ENCODE assay signal across 18 cellular contexts in genomic region chr3:146528954-146529353, GRCh38. TPM values are rescaled to one million over a fixed set of nuclear protein-coding genes. Genes with fewer than 3 reads are reported as not detected.
DNase-seq lines count a peak whose midpoint lies in the region; ATAC-seq, FAIRE-seq and TF ChIP-seq lines count a peak whose summit lies in the region.
"Had no signal": no experiment of that assay in that cellular context is flagged by ENCODE, and none has a peak within 500 bp of the region (broad histone marks: within the 10 kb centered on the region; RNA-seq: fewer than 3 reads in every experiment).

No MANE protein-coding gene starts in this region.

- POLR2A ChIA-PET in HepG2 (lab: Yijun Ruan, JAX): no interaction called here

- TF ChIP-seq RAD21 in HepG2 (CRISPR knock-in tag; IDR thresholded peaks at IDR 0.05): no peak

- no peak for TF ChIP-seq EP300 in HepG2 (IDR thresholded peaks at IDR 0.05; ENCODE audit: low read depth in 2 of 2, low read length in 2 of 2)
- TF ChIP-seq EP300 in HepG2 (CRISPR knock-in tag; IDR thresholded peaks at IDR 0.05; ENCODE audit: borderline replicate concordance): no peak
- no peak for TF ChIP-seq EP300 in stomach (IDR thresholded peaks at IDR 0.05)

- TF ChIP-seq POLR2A in right lobe of liver (IDR thresholded peaks at IDR 0.05): no peak
- TF ChIP-seq POLR2A in HepG2 (IDR thresholded peaks at IDR 0.05; ENCODE audit: insufficient read depth in 1 of 2, low read depth in 2 of 2, low read length in 2 of 2): no peak
- TF ChIP-seq POLR2A in stomach (IDR thresholded peaks at IDR 0.05): no peak

- TF ChIP-seq CTCF in right lobe of liver (IDR thresholded peaks at IDR 0.05) (no peak), HepG2 (CRISPR knock-in tag; IDR thresholded peaks at IDR 0.05) (no peak), astrocyte of the spinal cord (IDR thresholded peaks at IDR 0.05; ENCODE audit: low read depth, low read length) (no peak), stomach (IDR thresholded peaks at IDR 0.05) (no peak)

- H2AFZ ChIP-seq in HepG2 (ENCODE audit: low read length): no peak overlapping the region

- no peak overlapping the region for H3K4me3 ChIP-seq in right lobe of liver
- no peak overlapping the region for H3K4me3 ChIP-seq in HepG2 (replicated peaks in 1 of 3; ENCODE audit: insufficient read depth in 1 of 3, low read depth in 2 of 3, low read length in 3 of 3)
- H3K4me3 ChIP-seq in astrocyte of the spinal cord (ENCODE audit: low read depth, low read length): no peak overlapping the region
- no peak overlapping the region for H3K4me3 ChIP-seq in stomach
- H3K4me3 ChIP-seq: HAP-1 had no signal

- no TSS peak for BruUV-seq in HepG2 (replicated peaks; lab: Mats Ljungman, UMichigan)

- no peaks in the 10 kb centered on the region for H3K79me2 ChIP-seq in HepG2 (ENCODE audit: insufficient read depth, low read length)

- no peak overlapping the region for H3K4me2 ChIP-seq in HepG2 (ENCODE audit: low read depth, low read length)

- no peaks in the 10 kb centered on the region for H3K9me3 ChIP-seq in right lobe of liver
- no peaks in the 10 kb centered on the region for H3K9me3 ChIP-seq in HepG2 (ENCODE audit: low read length)
- H3K9me3 ChIP-seq in stomach: no peaks in the 10 kb centered on the region
- H3K9me3 ChIP-seq: BE2C, HAP-1 had no signal

- H4K20me1 ChIP-seq in HepG2 (ENCODE audit: insufficient read depth, low read length): no peaks in the 10 kb centered on the region

- intact Hi-C loops in right lobe of liver (cut with DNase I): no loop called here
- intact Hi-C loops in HepG2 (cut with micrococcal nuclease; ENCODE audit: unreplicated experiment): no loop called here
- intact Hi-C loops in stomach (cut with DNase I; ENCODE audit: low total_unique reads): no loop called here

- CTCF ChIA-PET in HepG2 (lab: Yijun Ruan, JAX; ENCODE audit: low intra/inter-chr PET ratio, low total read pairs): no interaction called here

- H3K9ac ChIP-seq in HepG2 (ENCODE audit: insufficient read depth, low read depth, low read length): no peak overlapping the region

- H3K36me3 ChIP-seq in right lobe of liver: peaks cover 4 to 36% (median 9%) of the 10 kb centered on the region in 4 donors
- peaks cover 4 to 30% of the 10 kb centered on the region in 2 experiments; a peak in 3 of 5 replicates for H3K36me3 ChIP-seq in HepG2 (replicated peaks in 1 of 2; ENCODE audit: control insufficient read depth in 1 of 2, insufficient read depth in 2 of 2, low read length in 2 of 2)
- H3K36me3 ChIP-seq in stomach: peaks cover 16 to 96% (median 64%) of the 10 kb centered on the region in 4 donors
- H3K36me3 ChIP-seq: BE2C, HAP-1 had no signal

- 77% methylated on average over 3 of the region's 3 CpGs for WGBS in right lobe of liver (ENCODE audit: insufficient coverage, low coverage, low lambda C conversion rate, missing lambda C conversion rate)
- WGBS in HepG2 (ENCODE audit: low lambda C conversion rate): 98% methylated on average over 3 of the region's 3 CpGs
- WGBS in stomach, 5 donors: 75 to 81% (median 76%) methylated on average over 3 of the region's 3 CpGs

- peak in 3 of 4 donors; percentile 24 to 72 (median 67) for ATAC-seq in right lobe of liver
- no peak for ATAC-seq in HepG2
- peak; percentile 82 for ATAC-seq in left lobe of liver

- H3K27ac ChIP-seq in right lobe of liver (no peak overlapping the region), HepG2 (ENCODE audit: extremely low read length, insufficient read depth, low read length) (no peak overlapping the region), stomach (no peak overlapping the region)

- no peak for DNase-seq in right lobe of liver
- DNase-seq in HepG2 (ENCODE audit: low spot score): no peak
- DNase-seq in astrocyte of the spinal cord (ENCODE audit: low read depth, low spot score): peak; percentile 78
- no peak for DNase-seq in left lobe of liver (ENCODE audit: low spot score)
- DNase-seq in stomach: no peak
- no peak for DNase-seq in globus pallidus (ENCODE audit: low spot score)
- no peak for DNase-seq in mucosa of gallbladder (ENCODE audit: low spot score)
- DNase-seq in GM19238 (ENCODE audit: insufficient read length, low spot score): no peak
- DNase-seq: BE2C; CD8-positive, alpha-beta memory T cell; DMS 273 treated with DMSO at 0.1 percent for 48 hours; NCI-H1436 treated with DMSO at 0.1 percent for 48 hours; NCI-H2081 treated with DMSO at 0.1 percent for 48 hours; NCI-H524; SHP77 treated with DMSO at 0.1 percent for 48 hours had no signal

- in situ Hi-C loops in HepG2 (cut with HindIII; ENCODE audit: extremely low pct_ligation_motif_present, low pct_unique_long_range_greater_than_20kb): no loop called here
- in situ Hi-C loops in astrocyte of the spinal cord (cut with HindIII; ENCODE audit: low sequenced_read_pairs): no loop called here

- H3K4me1 ChIP-seq in right lobe of liver: peaks cover 0 to 8% (median 2%) of the 10 kb centered on the region in 4 donors
- no peaks in the 10 kb centered on the region for H3K4me1 ChIP-seq in HepG2 (ENCODE audit: insufficient read depth, low read length)
- peaks cover 0 to 5% (median 0%) of the 10 kb centered on the region in 4 donors for H3K4me1 ChIP-seq in stomach
- H3K4me1 ChIP-seq: BE2C had no signal

- H3K27me3 ChIP-seq in right lobe of liver: no peaks in the 10 kb centered on the region
- no peaks in the 10 kb centered on the region for H3K27me3 ChIP-seq in HepG2 (ENCODE audit: control insufficient read depth in 1 of 2, insufficient read depth in 2 of 2, low read length in 2 of 2)
- H3K27me3 ChIP-seq in stomach: no peaks in the 10 kb centered on the region
- H3K27me3 ChIP-seq: BE2C had no signal

- FAIRE-seq in HepG2 (lab: Jason Lieb, UNC): no peak
- FAIRE-seq: A204.1 had no signal

RNA-seq across cellular contexts. Expression of gene PLSCR1, which starts 15.5 kb away (rescaled TPM):
- total RNA-seq in right lobe of liver (10 to 100 TPM; 15.1 to 83.8 (median 44.9) TPM), HepG2 (2016; rRNA removed; fragmentation: Illumina TruSeq; extraction: Trizol) (34.1 and 44.3 TPM in 2 replicates), left lobe of liver (21.3 TPM), stomach (100 to 1,000 TPM in 2 of 5 donors, 10 to 100 TPM in 3; 18.7 to 506 (median 90.3) TPM), mucosa of gallbladder (70.3 TPM)
- total RNA-seq in HepG2 (2016; cell fraction: cytosol; rRNA removed; fragmentation: Illumina TruSeq; extraction: Trizol; ENCODE audit: low read depth): 8.3 and 8.7 TPM in 2 replicates
- total RNA-seq in HepG2 (2016; cell fraction: insoluble cytoplasmic fraction; rRNA removed; fragmentation: Illumina TruSeq; extraction: Trizol): 31.6 and 41.7 TPM in 2 replicates
- 13.6 and 15.2 TPM in 2 replicates for total RNA-seq in HepG2 (2016; cell fraction: membrane; rRNA removed; fragmentation: Illumina TruSeq; extraction: Trizol)
- 28.8 and 32.0 TPM in 2 replicates for total RNA-seq in HepG2 (2016; cell fraction: nucleus; rRNA removed; fragmentation: Illumina TruSeq; extraction: Trizol)
- polyA plus RNA-seq in HepG2 (2011; rRNA removed) (25.0 and 33.8 TPM in 2 replicates), stomach (10 to 100 TPM; 31.5 to 66.4 (median 48.4) TPM)
- 27.9 and 28.3 TPM in 2 replicates for polyA plus RNA-seq in HepG2 (2011; cell fraction: cytosol; rRNA removed)
- polyA plus RNA-seq in HepG2 (2011; cell fraction: nucleus; rRNA removed): 27.5 and 28.3 TPM in 2 replicates
- 28.5 and 29.8 TPM in 2 replicates for polyA plus RNA-seq in HepG2 (2012)
- polyA plus RNA-seq in HepG2 (2016; cell fraction: cytosol; fragmentation: Illumina TruSeq; extraction: Trizol; ENCODE audit: low read depth): 3.7 and 4.0 TPM in 2 replicates
- polyA plus RNA-seq in HepG2 (2016; cell fraction: insoluble cytoplasmic fraction; fragmentation: Illumina TruSeq; extraction: Trizol; ENCODE audit: low read depth): 43.4 and 44.5 TPM in 2 replicates
- polyA plus RNA-seq in HepG2 (2016; cell fraction: membrane; fragmentation: Illumina TruSeq; extraction: Trizol; ENCODE audit: low read depth): 7.9 and 8.7 TPM in 2 replicates
- polyA plus RNA-seq in HepG2 (2016; cell fraction: nucleus; fragmentation: Illumina TruSeq; extraction: Trizol; ENCODE audit: insufficient read depth, low read depth): 26.5 and 28.3 TPM in 2 replicates
- polyA minus RNA-seq in HepG2 (2011; rRNA and poly(A)+ RNA removed; ENCODE audit: low replicate concordance): 19.7 and 37.7 TPM in 2 replicates
- 18.0 and 20.0 TPM in 2 replicates for polyA minus RNA-seq in HepG2 (2011; cell fraction: cytosol; rRNA and poly(A)+ RNA removed)
- polyA minus RNA-seq in HepG2 (2011; cell fraction: nucleus; rRNA and poly(A)+ RNA removed): 134 and 140 TPM in 2 replicates

RNA-seq across cellular contexts. Expression of gene PLSCR2, which starts 59.6 kb away (rescaled TPM):
- total RNA-seq in right lobe of liver (not detected), HepG2 (2016; rRNA removed; fragmentation: Illumina TruSeq; extraction: Trizol) (not detected in 2 replicates), left lobe of liver (not detected), stomach (under 1 TPM in 1 of 5 donors, not detected in 4; 0.73 TPM), mucosa of gallbladder (0.35 TPM)
- not detected in 2 replicates for total RNA-seq in HepG2 (2016; cell fraction: cytosol; rRNA removed; fragmentation: Illumina TruSeq; extraction: Trizol; ENCODE audit: low read depth)
- not detected in 2 replicates for total RNA-seq in HepG2 (2016; cell fraction: insoluble cytoplasmic fraction; rRNA removed; fragmentation: Illumina TruSeq; extraction: Trizol)
- total RNA-seq in HepG2 (2016; cell fraction: membrane; rRNA removed; fragmentation: Illumina TruSeq; extraction: Trizol): not detected in 2 replicates
- not detected in 2 replicates for total RNA-seq in HepG2 (2016; cell fraction: nucleus; rRNA removed; fragmentation: Illumina TruSeq; extraction: Trizol)
- polyA plus RNA-seq in HepG2 (2011; rRNA removed) (not detected in 2 replicates), stomach (under 1 TPM in 1 of 3 donors, not detected in 2; 0.20 TPM)
- not detected in 2 replicates for polyA plus RNA-seq in HepG2 (2011; cell fraction: cytosol; rRNA removed)
- not detected in 2 replicates for polyA plus RNA-seq in HepG2 (2011; cell fraction: nucleus; rRNA removed)
- polyA plus RNA-seq in HepG2 (2012): not detected in 2 replicates
- not detected in 2 replicates for polyA plus RNA-seq in HepG2 (2016; cell fraction: cytosol; fragmentation: Illumina TruSeq; extraction: Trizol; ENCODE audit: low read depth)
- not detected in 2 replicates for polyA plus RNA-seq in HepG2 (2016; cell fraction: insoluble cytoplasmic fraction; fragmentation: Illumina TruSeq; extraction: Trizol; ENCODE audit: low read depth)
- polyA plus RNA-seq in HepG2 (2016; cell fraction: membrane; fragmentation: Illumina TruSeq; extraction: Trizol; ENCODE audit: low read depth): not detected in 2 replicates
- polyA plus RNA-seq in HepG2 (2016; cell fraction: nucleus; fragmentation: Illumina TruSeq; extraction: Trizol; ENCODE audit: insufficient read depth, low read depth): not detected in 2 replicates
- polyA minus RNA-seq in HepG2 (2011; rRNA and poly(A)+ RNA removed; ENCODE audit: low replicate concordance): not detected in 2 replicates
- polyA minus RNA-seq in HepG2 (2011; cell fraction: cytosol; rRNA and poly(A)+ RNA removed): not detected in 2 replicates
- polyA minus RNA-seq in HepG2 (2011; cell fraction: nucleus; rRNA and poly(A)+ RNA removed): not detected in 2 replicates
- total RNA-seq: CD8-positive, alpha-beta memory T cell; HT-29 had no signal
- polyA plus RNA-seq: CD8-positive, alpha-beta memory T cell had no signal
